Comparison of ENCODE assay signal across 15 cellular contexts in the genomic region with DNA sequence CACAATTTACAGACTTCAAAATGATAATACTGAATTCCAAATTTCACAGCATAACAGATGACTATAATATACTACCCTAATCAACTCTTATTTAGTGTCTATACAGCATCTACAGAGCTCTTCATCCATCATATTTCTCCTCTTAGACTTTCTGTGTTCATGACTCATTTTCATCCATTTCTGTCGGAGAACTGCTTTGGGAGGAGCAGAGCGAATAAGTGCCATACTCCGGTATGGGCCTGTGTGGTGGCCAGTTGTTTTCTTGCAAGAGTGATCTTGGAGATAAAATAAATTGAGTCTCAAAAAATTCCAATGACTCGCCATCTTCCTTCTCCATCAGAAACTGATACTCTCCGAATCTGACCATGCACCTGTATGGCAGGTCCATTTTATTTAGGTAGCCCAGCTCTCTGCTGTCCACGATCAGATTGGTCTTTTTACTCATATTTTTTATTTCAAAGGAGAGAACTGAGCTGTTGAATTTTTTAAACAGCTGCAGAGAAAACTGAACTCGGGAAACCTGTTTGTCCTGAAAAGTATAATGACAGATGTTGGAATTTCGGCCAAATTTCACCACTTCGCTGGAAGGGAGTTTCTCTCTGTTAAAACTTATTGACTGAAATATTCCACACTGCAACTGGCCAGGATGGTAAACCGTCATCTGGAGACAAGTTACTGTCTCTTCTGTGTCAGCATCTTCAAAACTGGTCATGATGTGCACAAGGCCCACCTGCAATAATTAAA. TPM values are rescaled to one million over a fixed set of nuclear protein-coding genes. Genes with fewer than 3 reads are reported as not detected.
DNase-seq lines count a peak whose midpoint lies in the region; TF ChIP-seq lines count a peak whose summit lies in the region.
"Had no signal": no experiment of that assay in that cellular context is flagged by ENCODE, and none has a peak within 500 bp of the region (broad histone marks: within the 10 kb centered on the region; RNA-seq: fewer than 3 reads in every experiment).

No MANE protein-coding gene starts in this region.

- H3K36me3 Mint-ChIP-seq in activated T-helper 1 cell treated with anti-CD3 and anti-CD28 coated beads, Interleukin-12 subunit alpha, Interleukin-12 subunit beta, Interleukin-2, Interleukin-4 antibody, amounts not matched to agents 30 ng/mL and 10 ng/mL and 1 ng/mL, durations not matched to agents 14 hours and 24 hours and 36 hours (ENCODE audit: low read depth) = peaks cover 51% of the 10 kb centered on the region

- peaks cover 37 to 78% (median 66%) of the 10 kb centered on the region in 11 experiments for H3K36me3 ChIP-seq in BLaER1 treated with 17β-estradiol and CSF1 and Interleukin-3, amounts not matched to agents 10 nM and 100 nM
- peaks cover 25% of the 10 kb centered on the region for H3K36me3 ChIP-seq in WERI-Rb-1
- H3K36me3 ChIP-seq: BE2C had no signal

- peaks cover 11% of the 10 kb centered on the region for H3K9me3 Mint-ChIP-seq in activated T-helper 1 cell treated with anti-CD3 and anti-CD28 coated beads, Interleukin-12 subunit alpha, Interleukin-12 subunit beta, Interleukin-2, Interleukin-4 antibody, amounts not matched to agents 30 ng/mL and 10 ng/mL and 1 ng/mL, durations not matched to agents 14 hours and 24 hours and 36 hours

- peak overlapping the region in 8 of 11 experiments; percentile 11 to 87 (median 70); a peak in 13 of 22 replicates for H3K27ac ChIP-seq in BLaER1 treated with 17β-estradiol and CSF1 and Interleukin-3, amounts not matched to agents 10 nM and 100 nM
- H3K27ac ChIP-seq in WERI-Rb-1 = no peak overlapping the region

- peak overlapping the region in 7 of 11 experiments; percentile 11 to 93 (median 20); a peak in 10 of 22 replicates for H3K4me2 ChIP-seq in BLaER1 treated with 17β-estradiol and CSF1 and Interleukin-3, amounts not matched to agents 10 nM and 100 nM

- peaks cover 7 to 17% (median 14%) of the 10 kb centered on the region in 11 experiments; a peak in 20 of 22 replicates for H3K9me3 ChIP-seq in BLaER1 treated with 17β-estradiol and CSF1 and Interleukin-3, amounts not matched to agents 10 nM and 100 nM (replicated peaks in 1 of 11)
- H3K9me3 ChIP-seq in WERI-Rb-1 (ENCODE audit: severe bottlenecking) = no peaks in the 10 kb centered on the region
- H3K9me3 ChIP-seq: BE2C had no signal

- no peak for DNase-seq in GM12865 (ENCODE audit: low read depth)
- DNase-seq in activated T-helper 1 cell treated with anti-CD3 and anti-CD28 coated beads, Interleukin-12 subunit alpha, Interleukin-12 subunit beta, Interleukin-2, Interleukin-4 antibody, amounts not matched to agents 30 ng/mL and 10 ng/mL and 1 ng/mL, durations not matched to agents 14 hours and 24 hours and 36 hours (ENCODE audit: low spot score) = no peak
- DNase-seq in left kidney (ENCODE audit: low read depth, low spot score) = peak; percentile 17
- no peak for DNase-seq in NCI-H1436 treated with DMSO at 0.1 percent for 48 hours (lab: John Stamatoyannopoulos, UW)
- no peak for DNase-seq in WERI-Rb-1
- DNase-seq in NCI-H2171 (lab: John Stamatoyannopoulos, UW) = no peak
- DNase-seq: activated naive CD4-positive, alpha-beta T cell treated with Interleukin-2 at 50 U/mL for 16 hours; BE2C; DMS79; left ventricle myocardium superior; NCI-H2029 treated with DMSO at 0.1 percent for 48 hours; NCI-H524 treated with DMSO at 0.1 percent for 48 hours; nephron progenitor cell; retina had no signal

- peaks cover 34 to 57% (median 48%) of the 10 kb centered on the region in 10 experiments for H3K4me1 ChIP-seq in BLaER1 treated with 17β-estradiol and CSF1 and Interleukin-3, amounts not matched to agents 10 nM and 100 nM
- H3K4me1 ChIP-seq: BE2C had no signal

- TF ChIP-seq CTCF in GM12865 (IDR thresholded peaks at IDR 0.05; ENCODE audit: insufficient read depth, low read depth, low read length, missing control alignments) = no peak
- no peak for TF ChIP-seq CTCF in WERI-Rb-1 (IDR thresholded peaks at IDR 0.05; ENCODE audit: low read depth, low read length)

- H3K9ac ChIP-seq in BLaER1 treated with 17β-estradiol and CSF1 and Interleukin-3, amounts not matched to agents 10 nM and 100 nM = no peak overlapping the region

- no peaks in the 10 kb centered on the region for H3K27me3 Mint-ChIP-seq in activated T-helper 1 cell treated with anti-CD3 and anti-CD28 coated beads, Interleukin-12 subunit alpha, Interleukin-12 subunit beta, Interleukin-2, Interleukin-4 antibody, amounts not matched to agents 30 ng/mL and 10 ng/mL and 1 ng/mL, durations not matched to agents 14 hours and 24 hours and 36 hours (ENCODE audit: insufficient read depth)

- H4K20me1 ChIP-seq in BLaER1 treated with 17β-estradiol and CSF1 and Interleukin-3, amounts not matched to agents 10 nM and 100 nM = peaks cover 0 to 90% (median 8%) of the 10 kb centered on the region in 11 experiments; a peak in 11 of 22 replicates

- no peak overlapping the region for H3K4me3 Mint-ChIP-seq in activated T-helper 1 cell treated with anti-CD3 and anti-CD28 coated beads, Interleukin-12 subunit alpha, Interleukin-12 subunit beta, Interleukin-2, Interleukin-4 antibody, amounts not matched to agents 30 ng/mL and 10 ng/mL and 1 ng/mL, durations not matched to agents 14 hours and 24 hours and 36 hours
- H3K4me3 Mint-ChIP-seq: nephron progenitor cell had no signal

- peak overlapping the region; percentile 27 for H3K27ac Mint-ChIP-seq in activated T-helper 1 cell treated with anti-CD3 and anti-CD28 coated beads, Interleukin-12 subunit alpha, Interleukin-12 subunit beta, Interleukin-2, Interleukin-4 antibody, amounts not matched to agents 30 ng/mL and 10 ng/mL and 1 ng/mL, durations not matched to agents 14 hours and 24 hours and 36 hours
- H3K27ac Mint-ChIP-seq: nephron progenitor cell had no signal

- intact Hi-C loops in activated T-helper 1 cell treated with anti-CD3 and anti-CD28 coated beads, Interleukin-12 subunit alpha, Interleukin-12 subunit beta, Interleukin-2, Interleukin-4 antibody, amounts not matched to agents 30 ng/mL and 10 ng/mL and 1 ng/mL, durations not matched to agents 14 hours and 24 hours and 36 hours (cut with micrococcal nuclease) = no loop called here

- H3K4me3 ChIP-seq in BLaER1 treated with 17β-estradiol and CSF1 and Interleukin-3, amounts not matched to agents 10 nM and 100 nM = no peak overlapping the region
- H3K4me3 ChIP-seq in GM12865 (ENCODE audit: low read depth, low read length) (peak overlapping the region; percentile 98), WERI-Rb-1 (ENCODE audit: low read depth, low read length) (no peak overlapping the region)

- no peaks in the 10 kb centered on the region for H3K27me3 ChIP-seq in BLaER1 treated with 17β-estradiol and CSF1 and Interleukin-3, amounts not matched to agents 10 nM and 100 nM
- H3K27me3 ChIP-seq in WERI-Rb-1 (ENCODE audit: insufficient read depth, low read depth, severe bottlenecking) = no peaks in the 10 kb centered on the region
- H3K27me3 ChIP-seq: BE2C had no signal

- H3K4me1 Mint-ChIP-seq in activated T-helper 1 cell treated with anti-CD3 and anti-CD28 coated beads, Interleukin-12 subunit alpha, Interleukin-12 subunit beta, Interleukin-2, Interleukin-4 antibody, amounts not matched to agents 30 ng/mL and 10 ng/mL and 1 ng/mL, durations not matched to agents 14 hours and 24 hours and 36 hours (ENCODE audit: low read depth) = peaks cover 76% of the 10 kb centered on the region

RNA-seq across cellular contexts. Expression of a gene that starts 7.8 kb away (rescaled TPM):
- 33.7 and 34.6 TPM in 2 replicates for total RNA-seq in activated T-helper 1 cell treated with anti-CD3 and anti-CD28 coated beads, Interleukin-12 subunit alpha, Interleukin-12 subunit beta, Interleukin-2, Interleukin-4 antibody, amounts not matched to agents 30 ng/mL and 10 ng/mL and 1 ng/mL, durations not matched to agents 14 hours and 24 hours and 36 hours

RNA-seq across cellular contexts. Expression of a gene that starts 19.3 kb away (rescaled TPM):
- total RNA-seq in activated T-helper 1 cell treated with anti-CD3 and anti-CD28 coated beads, Interleukin-12 subunit alpha, Interleukin-12 subunit beta, Interleukin-2, Interleukin-4 antibody, amounts not matched to agents 30 ng/mL and 10 ng/mL and 1 ng/mL, durations not matched to agents 14 hours and 24 hours and 36 hours = 8.7 and 9.7 TPM in 2 replicates

RNA-seq across cellular contexts. Expression of a gene that starts 46.3 kb away (rescaled TPM):
- total RNA-seq in activated T-helper 1 cell treated with anti-CD3 and anti-CD28 coated beads, Interleukin-12 subunit alpha, Interleukin-12 subunit beta, Interleukin-2, Interleukin-4 antibody, amounts not matched to agents 30 ng/mL and 10 ng/mL and 1 ng/mL, durations not matched to agents 14 hours and 24 hours and 36 hours = 25.1 and 26.6 TPM in 2 replicates
